ENCODE assay signal across 21 cellular contexts in the genomic region with DNA sequence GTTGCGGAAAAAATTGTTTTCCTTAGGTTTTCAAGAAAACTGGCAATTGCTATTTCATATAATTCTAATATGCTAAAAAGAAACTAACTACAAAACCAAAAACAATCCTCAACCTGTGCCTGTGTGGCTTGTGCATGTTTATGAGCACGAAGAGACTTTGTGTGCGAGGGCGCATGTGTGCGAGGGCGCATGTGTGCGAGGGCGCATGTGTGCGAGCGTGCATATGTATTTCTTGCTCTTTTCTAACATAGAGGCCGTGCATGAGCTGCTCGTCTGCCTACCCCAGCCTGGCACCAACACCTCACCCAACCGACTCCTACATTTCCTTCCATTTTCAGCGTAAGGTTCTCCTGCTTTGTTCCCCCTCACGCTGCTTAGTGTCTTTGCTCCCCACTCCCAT.
"Had no signal": no experiment of that assay in that cellular context is flagged by ENCODE, and none has a peak within 500 bp of the region (broad histone marks: within the 10 kb centered on the region; RNA-seq: fewer than 3 reads in every experiment).

No MANE protein-coding gene starts in this region.

- H3K9me3 ChIP-seq: esophagus muscularis mucosa, gastroesophageal sphincter, heart right ventricle, left lung, lower lobe of right lung, mucosa of descending colon had no signal

- H3K36me3 ChIP-seq: esophagus muscularis mucosa, gastroesophageal sphincter, heart right ventricle, left lung, lower lobe of right lung had no signal

- FAIRE-seq: colon, endothelial cell of umbilical vein, frontal cortex, islet of Langerhans, keratinocyte had no signal

- H3K27ac ChIP-seq: coronary artery, dorsolateral prefrontal cortex, esophagus muscularis mucosa, foreskin keratinocyte, gastroesophageal sphincter, heart right ventricle, left lung, lower lobe of right lung had no signal

- DNase-seq: dermis blood vessel endothelial cell; dorsolateral prefrontal cortex; effector CD4-positive, alpha-beta T cell; effector memory CD4-positive, alpha-beta T cell; foreskin keratinocyte; heart right ventricle; hippocampal formation; left cardiac atrium; left ventricle myocardium superior; lower lobe of right lung; mesenchymal stem cell; mucosa of descending colon had no signal

- ATAC-seq: foreskin keratinocyte, gastroesophageal sphincter, heart right ventricle, left cardiac atrium, left lung, left ventricle myocardium superior, lower lobe of right lung, mucosa of descending colon had no signal

- H3K27me3 ChIP-seq: dorsolateral prefrontal cortex, esophagus muscularis mucosa, foreskin keratinocyte, gastroesophageal sphincter, heart right ventricle, left lung had no signal

- H3K4me1 ChIP-seq: esophagus muscularis mucosa, foreskin keratinocyte, gastroesophageal sphincter, heart right ventricle, left lung, lower lobe of right lung had no signal

- H3K4me3 ChIP-seq: coronary artery, dorsolateral prefrontal cortex, esophagus muscularis mucosa, gastroesophageal sphincter, heart right ventricle, left lung, lower lobe of right lung, mucosa of descending colon had no signal
